In genomic region chr4:21765810-21766407, GRCh38 we compare ENCODE assay signal across 9 cellular contexts.
DNase-seq lines count a peak whose midpoint lies in the region; ATAC-seq and TF ChIP-seq lines count a peak whose summit lies in the region.
"Had no signal": no experiment of that assay in that cellular context is flagged by ENCODE, and none has a peak within 500 bp of the region (broad histone marks: within the 10 kb centered on the region; RNA-seq: fewer than 3 reads in every experiment).

No MANE protein-coding gene starts in this region.

- no peak overlapping the region for H3K4me3 Mint-ChIP-seq in naive thymus-derived CD4-positive, alpha-beta T cell

- in situ Hi-C loops in SK-MEL-5 (cut with HindIII; ENCODE audit: low pct_unique_long_range_greater_than_20kb, low sequenced_read_pairs) = loop anchor here (25.0 kb wide), 1 partner anchor 229 kb away; no protein-coding TSS in a partner anchor

- DNase-seq in NOMO-1 treated with DMSO at 0.1 percent for 48 hours (lab: John Stamatoyannopoulos, UW; ENCODE audit: unreplicated experiment) (peak; percentile 21), NOMO-1 treated with dmso at 0.1 percent for 144 hours (lab: John Stamatoyannopoulos, UW; ENCODE audit: unreplicated experiment) (no peak), SK-MEL-5 (ENCODE audit: low read depth, low spot score) (peak; percentile 70), erythroblast (lab: John Stamatoyannopoulos, UW) (peak; percentile 17 to 53), ureter (ENCODE audit: low spot score) (no peak)
- DNase-seq in Jurkat, Clone E6-1 (ENCODE audit: low read depth, low spot score) = peak; percentile 35
- peak in 2 of 9 donors; percentile 11 to 12 for DNase-seq in naive thymus-derived CD4-positive, alpha-beta T cell

- H3K4me3 ChIP-seq in Jurkat, Clone E6-1 (ENCODE audit: low read length) = no peak overlapping the region
- no peak overlapping the region for H3K4me3 ChIP-seq in naive thymus-derived CD4-positive, alpha-beta T cell (ENCODE audit: low read length)

- no peaks in the 10 kb centered on the region for H3K36me3 ChIP-seq in naive thymus-derived CD4-positive, alpha-beta T cell (ENCODE audit: control insufficient read depth in 2 of 3, insufficient read depth in 3 of 3, low read length in 3 of 3)

- peaks cover 0 to 17% (median 7%) of the 10 kb centered on the region in 5 donors for H3K27me3 Mint-ChIP-seq in naive thymus-derived CD4-positive, alpha-beta T cell

- intact Hi-C loops in naive thymus-derived CD4-positive, alpha-beta T cell (cut with micrococcal nuclease) = loop anchor here (2.0 to 10.0 kb wide), 3 partner anchors 1061 to 1347 kb away; partner anchors contain the start of gene PACRGL (in 1 of the 2)

- no peak overlapping the region for H3K27ac ChIP-seq in naive thymus-derived CD4-positive, alpha-beta T cell (ENCODE audit: low read depth, low read length)

- TF ChIP-seq POLR2A in erythroblast (IDR thresholded peaks at IDR 0.05; ENCODE audit: low read length) = no peak

- ATAC-seq in GM21526 (IDR thresholded peaks at IDR 0.05; ENCODE audit: low FRiP score, unreplicated experiment) = peak; percentile 74
- ATAC-seq in naive thymus-derived CD4-positive, alpha-beta T cell = peak; percentile 59

- H3K27me3 ChIP-seq in naive thymus-derived CD4-positive, alpha-beta T cell (ENCODE audit: control insufficient read depth in 2 of 2, insufficient read depth in 2 of 2, low read length in 2 of 2) = no peaks in the 10 kb centered on the region

- H3K4me1 ChIP-seq in naive thymus-derived CD4-positive, alpha-beta T cell (ENCODE audit: control insufficient read depth in 2 of 2, insufficient read depth in 2 of 2, low read length in 2 of 2) = no peaks in the 10 kb centered on the region

- no peaks in the 10 kb centered on the region for H3K36me3 Mint-ChIP-seq in naive thymus-derived CD4-positive, alpha-beta T cell
- H3K36me3 Mint-ChIP-seq: activated naive CD4-positive, alpha-beta T cell treated with anti-CD3 and anti-CD28 coated beads, Interleukin-2, amount 50 U/mL, for 72 hours had no signal

- CTCF ChIA-PET in naive thymus-derived CD4-positive, alpha-beta T cell (lab: Charles Lee) = no interaction called here

- POLR2A ChIA-PET in naive thymus-derived CD4-positive, alpha-beta T cell (lab: Charles Lee) = no interaction called here

- peak overlapping the region in 1 of 9 donors; percentile 68 for H3K27ac Mint-ChIP-seq in naive thymus-derived CD4-positive, alpha-beta T cell
- H3K27ac Mint-ChIP-seq: activated naive CD4-positive, alpha-beta T cell treated with anti-CD3 and anti-CD28 coated beads, Interleukin-2, amount 50 U/mL, for 72 hours had no signal

- peaks cover 0 to 3% (median 0%) of the 10 kb centered on the region in 7 donors for H3K4me1 Mint-ChIP-seq in naive thymus-derived CD4-positive, alpha-beta T cell

- H3K9me3 ChIP-seq in naive thymus-derived CD4-positive, alpha-beta T cell (ENCODE audit: control insufficient read depth in 2 of 3, low read length in 3 of 3) = no peaks in the 10 kb centered on the region

- H3K9me3 Mint-ChIP-seq in naive thymus-derived CD4-positive, alpha-beta T cell = peaks cover 0 to 1% (median 0%) of the 10 kb centered on the region in 11 donors
- H3K9me3 Mint-ChIP-seq: activated naive CD4-positive, alpha-beta T cell treated with anti-CD3 and anti-CD28 coated beads, Interleukin-2, amount 50 U/mL, for 72 hours had no signal

Comparison
In these comparisons a context has a peak if more than half of its experiments do, and no peak if none do; other contexts are left out.
1. DNase-seq: peak in NOMO-1 treated with DMSO at 0.1 percent for 48 hours (single experiment), Jurkat, Clone E6-1 (single experiment), SK-MEL-5 (single experiment) and erythroblast (2 of 2); none in NOMO-1 treated with dmso at 0.1 percent for 144 hours (single experiment) and ureter (single experiment).